In the genomic region with DNA sequence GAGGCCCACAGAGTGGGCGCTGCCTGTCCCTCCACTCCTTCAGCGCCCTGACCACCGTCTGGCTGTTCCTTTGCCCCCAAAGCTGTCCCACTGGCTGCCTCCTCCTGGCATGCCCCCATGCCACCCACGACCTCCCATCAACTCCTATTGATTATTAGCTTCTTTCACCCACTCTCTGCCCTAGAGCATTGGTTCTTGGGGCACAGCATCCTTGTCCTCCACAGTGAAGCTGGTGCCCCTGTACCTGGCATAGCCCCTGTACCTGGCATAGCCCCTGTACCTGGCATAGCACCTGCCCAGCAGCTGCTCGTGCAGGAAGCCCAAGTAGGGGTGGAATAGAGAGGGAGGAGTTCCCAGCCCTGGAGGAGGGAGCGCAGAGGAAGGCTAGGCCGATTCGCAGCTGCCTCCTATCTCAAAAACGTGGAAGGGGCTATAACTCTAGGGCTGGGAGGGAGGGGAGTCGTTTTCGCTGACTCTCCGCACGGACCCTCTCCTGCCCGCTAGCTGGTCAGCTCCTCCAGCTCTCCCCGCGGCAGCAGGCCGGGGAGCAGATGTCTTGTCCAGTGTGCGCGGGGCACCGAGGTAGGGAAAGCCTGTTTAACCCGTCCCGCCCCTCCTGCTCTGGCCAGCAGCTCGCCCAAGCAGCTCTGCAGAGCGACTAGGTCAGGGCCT, we compare ENCODE assay signal across 8 cellular contexts. TPM values are rescaled to one million over a fixed set of nuclear protein-coding genes. Genes with fewer than 3 reads are reported as not detected.
DNase-seq lines count a peak whose midpoint lies in the region; ATAC-seq and TF ChIP-seq lines count a peak whose summit lies in the region.

No MANE protein-coding gene starts in this region.

- peak overlapping the region; percentile 52 for H3K4me3 ChIP-seq in AG04449 (ENCODE audit: low read depth, low read length)
- no peak overlapping the region for H3K4me3 ChIP-seq in HEK293 (ENCODE audit: low read depth, low read length)
- H3K4me3 ChIP-seq in mucosa of rectum (ENCODE audit: low read length in 2 of 2) = peak overlapping the region; percentile 58 to 69

- no peak for TF ChIP-seq POLR2A in GM18505 (IDR thresholded peaks at IDR 0.05; ENCODE audit: borderline replicate concordance, extremely low read depth, insufficient read depth, insufficient read length)

- H3K36me3 Mint-ChIP-seq in MCF 10A (ENCODE audit: insufficient read depth, unreplicated experiment) = peaks cover 8% of the 10 kb centered on the region

- peak overlapping the region; percentile 55 for H3K4me3 Mint-ChIP-seq in MCF 10A (ENCODE audit: unreplicated experiment)

- no peak overlapping the region for H3K27ac Mint-ChIP-seq in MCF 10A (ENCODE audit: low read depth, unreplicated experiment)

- CTCF ChIA-PET in AG04449 (lab: Yijun Ruan, JAX) (interaction anchor here (0.8 to 8.3 kb wide), 5 partner anchors 11 to 265 kb away, joined by 3 to 59 read pairs (median 3); no protein-coding TSS in a partner anchor), HEK293 (lab: Yijun Ruan, JAX) (interaction anchor here (0.6 to 3.6 kb wide), 10 partner anchors 9 to 317 kb away, joined by 3 to 25 read pairs (median 3); no protein-coding TSS in a partner anchor), MCF 10A (lab: Yijun Ruan, JAX) (interaction anchor here (0.6 to 1.7 kb wide), 3 partner anchors 64 to 251 kb away, joined by 3 to 12 read pairs (median 4); no protein-coding TSS in a partner anchor)

- no peak for DNase-seq in AG04449 (ENCODE audit: low read depth, low spot score)
- no peak for DNase-seq in MCF 10A (ENCODE audit: unreplicated experiment)
- no peak for DNase-seq in posterior vena cava (ENCODE audit: low spot score)

- intact Hi-C loops in MCF 10A (cut with micrococcal nuclease) = loop anchor here (2.0 kb wide), 1 partner anchor 35 kb away; a partner anchor contains a TSS
- intact Hi-C loops in posterior vena cava (cut with DNase I) = no loop called here

- H3K9ac ChIP-seq in mucosa of rectum (ENCODE audit: low read depth in 1 of 2, low read length in 2 of 2) = peak overlapping the region; percentile 24 to 81

- H3K27ac ChIP-seq in HEK293 (ENCODE audit: extremely low read depth, low read depth, low read length) = peak overlapping the region; percentile 59; the same call in 1 of the 2 replicates
- H3K27ac ChIP-seq in mucosa of rectum (ENCODE audit: low read depth in 2 of 2, low read length in 2 of 2) = peak overlapping the region; percentile 84 to 87

- BruUV-seq in MCF 10A (replicated peaks; lab: Mats Ljungman, UMichigan) = no TSS peak

- no peaks in the 10 kb centered on the region for H3K27me3 ChIP-seq in mucosa of rectum (ENCODE audit: control insufficient read depth in 2 of 2, insufficient read depth in 2 of 2, low read length in 2 of 2)

- POLR2A ChIA-PET in AG04449 (lab: Yijun Ruan, JAX) (interaction anchor here (0.6 to 2.2 kb wide), 7 partner anchors 10 to 34 kb away, joined by 3 to 9 read pairs (median 5); a partner anchor contains a TSS), HEK293 (lab: Yijun Ruan, JAX) (interaction anchor here (0.6 to 4.4 kb wide), 15 partner anchors 10 to 295 kb away, joined by 3 to 42 read pairs (median 4); a partner anchor contains a TSS), MCF 10A (lab: Yijun Ruan, JAX) (interaction anchor here (1.0 to 2.4 kb wide), 9 partner anchors 9 to 279 kb away, joined by 3 to 14 read pairs (median 4); a partner anchor contains a TSS)

- peaks cover 14% of the 10 kb centered on the region for H3K4me1 ChIP-seq in HEK293 (ENCODE audit: control insufficient read depth, insufficient read depth, low read length)
- H3K4me1 ChIP-seq in mucosa of rectum (ENCODE audit: control insufficient read depth in 2 of 2, insufficient read depth in 2 of 2, low read length in 2 of 2) = peaks cover 40 to 42% of the 10 kb centered on the region in 2 donors

- no peaks in the 10 kb centered on the region for H3K27me3 Mint-ChIP-seq in MCF 10A (ENCODE audit: insufficient read depth, unreplicated experiment)

- no peak for TF ChIP-seq CTCF in AG04449 (IDR thresholded peaks at IDR 0.05; ENCODE audit: insufficient read depth, low read length, missing control alignments)
- TF ChIP-seq CTCF in HEK293 (tag by site-specific recombination; IDR thresholded peaks at IDR 0.05) = no peak
- no peak for TF ChIP-seq CTCF in MCF 10A (IDR thresholded peaks at IDR 0.05; ENCODE audit: unreplicated experiment)

- no peaks in the 10 kb centered on the region for H3K9me3 Mint-ChIP-seq in MCF 10A (ENCODE audit: unreplicated experiment)

- H3K36me3 ChIP-seq in HEK293 (ENCODE audit: control insufficient read depth in 2 of 2, insufficient read depth in 1 of 2, low read length in 2 of 2) (no peaks in the 10 kb centered on the region), mucosa of rectum (ENCODE audit: control insufficient read depth in 2 of 2, insufficient read depth in 2 of 2, low read length in 2 of 2) (no peaks in the 10 kb centered on the region)

- no peaks in the 10 kb centered on the region for H3K4me1 Mint-ChIP-seq in MCF 10A (ENCODE audit: insufficient read depth, unreplicated experiment)

- H3K9me3 ChIP-seq in HEK293 (ENCODE audit: control insufficient read depth, insufficient read depth, low read depth, low read length) (no peaks in the 10 kb centered on the region), mucosa of rectum (ENCODE audit: control insufficient read depth in 2 of 2, low read length in 2 of 2) (no peaks in the 10 kb centered on the region)

- ATAC-seq in GM18517 (IDR thresholded peaks at IDR 0.05; ENCODE audit: unreplicated experiment) = no peak
- ATAC-seq in GM21526 (IDR thresholded peaks at IDR 0.05; ENCODE audit: low FRiP score, unreplicated experiment) = no peak
- ATAC-seq in GM18505 (IDR thresholded peaks at IDR 0.05; ENCODE audit: unreplicated experiment) = no peak

TF ChIP-seq in HEK293, 187 proteins besides CTCF, POLR2A, EP300 and RAD21 (continues in another document):
- TF ChIP-seq ZNF366 (tag by site-specific recombination; conservative IDR thresholded peaks at IDR 0.05) = no peak
- TF ChIP-seq, protein P1, sequence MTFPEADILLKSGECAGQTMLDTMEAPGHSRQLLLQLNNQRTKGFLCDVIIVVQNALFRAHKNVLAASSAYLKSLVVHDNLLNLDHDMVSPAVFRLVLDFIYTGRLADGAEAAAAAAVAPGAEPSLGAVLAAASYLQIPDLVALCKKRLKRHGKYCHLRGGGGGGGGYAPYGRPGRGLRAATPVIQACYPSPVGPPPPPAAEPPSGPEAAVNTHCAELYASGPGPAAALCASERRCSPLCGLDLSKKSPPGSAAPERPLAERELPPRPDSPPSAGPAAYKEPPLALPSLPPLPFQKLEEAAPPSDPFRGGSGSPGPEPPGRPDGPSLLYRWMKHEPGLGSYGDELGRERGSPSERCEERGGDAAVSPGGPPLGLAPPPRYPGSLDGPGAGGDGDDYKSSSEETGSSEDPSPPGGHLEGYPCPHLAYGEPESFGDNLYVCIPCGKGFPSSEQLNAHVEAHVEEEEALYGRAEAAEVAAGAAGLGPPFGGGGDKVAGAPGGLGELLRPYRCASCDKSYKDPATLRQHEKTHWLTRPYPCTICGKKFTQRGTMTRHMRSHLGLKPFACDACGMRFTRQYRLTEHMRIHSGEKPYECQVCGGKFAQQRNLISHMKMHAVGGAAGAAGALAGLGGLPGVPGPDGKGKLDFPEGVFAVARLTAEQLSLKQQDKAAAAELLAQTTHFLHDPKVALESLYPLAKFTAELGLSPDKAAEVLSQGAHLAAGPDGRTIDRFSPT (tag by site-specific recombination; IDR thresholded peaks at IDR 0.05) = peak; percentile 79
- TF ChIP-seq HOXD13 (CRISPR knock-in tag; IDR thresholded peaks at IDR 0.05; ENCODE audit: borderline replicate concordance) = no peak
- no peak for TF ChIP-seq ZSCAN16 (tag by site-specific recombination; IDR thresholded peaks at IDR 0.05)
- TF ChIP-seq ZNF140 (tag by site-specific recombination; IDR thresholded peaks at IDR 0.05) = no peak
- no peak for TF ChIP-seq ZNF571 (tag by site-specific recombination; IDR thresholded peaks at IDR 0.05)
- TF ChIP-seq EGR2 (tag by site-specific recombination; IDR thresholded peaks at IDR 0.05; ENCODE audit: low read depth) = peak; percentile 67; the same call in 1 of the 2 replicates
- TF ChIP-seq, protein P2, sequence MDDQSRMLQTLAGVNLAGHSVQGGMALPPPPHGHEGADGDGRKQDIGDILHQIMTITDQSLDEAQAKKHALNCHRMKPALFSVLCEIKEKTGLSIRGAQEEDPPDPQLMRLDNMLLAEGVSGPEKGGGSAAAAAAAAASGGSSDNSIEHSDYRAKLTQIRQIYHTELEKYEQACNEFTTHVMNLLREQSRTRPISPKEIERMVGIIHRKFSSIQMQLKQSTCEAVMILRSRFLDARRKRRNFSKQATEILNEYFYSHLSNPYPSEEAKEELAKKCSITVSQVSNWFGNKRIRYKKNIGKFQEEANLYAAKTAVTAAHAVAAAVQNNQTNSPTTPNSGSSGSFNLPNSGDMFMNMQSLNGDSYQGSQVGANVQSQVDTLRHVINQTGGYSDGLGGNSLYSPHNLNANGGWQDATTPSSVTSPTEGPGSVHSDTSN (CRISPR knock-in tag; IDR thresholded peaks at IDR 0.05) = peak; percentile 8; the same call in 1 of the 2 replicates
- no peak for TF ChIP-seq ZNF629 (tag by site-specific recombination; IDR thresholded peaks at IDR 0.05)
- TF ChIP-seq ZNF350 (tag by site-specific recombination; IDR thresholded peaks at IDR 0.05) = no peak
- no peak for TF ChIP-seq ZNF701 (tag by site-specific recombination; IDR thresholded peaks at IDR 0.05)
- TF ChIP-seq, protein P3, sequence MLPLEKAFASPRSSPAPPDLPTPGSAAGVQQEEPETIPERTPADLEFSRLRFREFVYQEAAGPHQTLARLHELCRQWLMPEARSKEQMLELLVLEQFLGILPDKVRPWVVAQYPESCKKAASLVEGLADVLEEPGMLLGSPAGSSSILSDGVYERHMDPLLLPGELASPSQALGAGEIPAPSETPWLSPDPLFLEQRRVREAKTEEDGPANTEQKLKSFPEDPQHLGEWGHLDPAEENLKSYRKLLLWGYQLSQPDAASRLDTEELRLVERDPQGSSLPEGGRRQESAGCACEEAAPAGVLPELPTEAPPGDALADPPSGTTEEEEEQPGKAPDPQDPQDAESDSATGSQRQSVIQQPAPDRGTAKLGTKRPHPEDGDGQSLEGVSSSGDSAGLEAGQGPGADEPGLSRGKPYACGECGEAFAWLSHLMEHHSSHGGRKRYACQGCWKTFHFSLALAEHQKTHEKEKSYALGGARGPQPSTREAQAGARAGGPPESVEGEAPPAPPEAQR (tag by site-specific recombination; IDR thresholded peaks at IDR 0.05) = no peak
- no peak for TF ChIP-seq ZNF830 (tag by site-specific recombination; IDR thresholded peaks at IDR 0.05; ENCODE audit: low read depth)
- no peak for TF ChIP-seq ZNF561 (tag by site-specific recombination; IDR thresholded peaks at IDR 0.05; ENCODE audit: borderline replicate concordance)
- no peak for TF ChIP-seq ZBTB8A (tag by site-specific recombination; IDR thresholded peaks at IDR 0.05)
- TF ChIP-seq KLF10 (tag by site-specific recombination; IDR thresholded peaks at IDR 0.05) = no peak

RNA-seq across cellular contexts. Expression of a gene that starts 5.7 kb away (rescaled TPM):
- total RNA-seq in MCF 10A (2022) (1,056 and 1,461 TPM in 2 replicates), posterior vena cava (1,000 to 10,000 TPM; 1,410 to 1,809 TPM)

RNA-seq across cellular contexts. Expression of a gene that starts 9.9 kb away (rescaled TPM):
- 0.37 TPM in 1 of 2 replicates, not detected in the other for total RNA-seq in MCF 10A (2022)
- 1 to 10 TPM; 1.6 to 2.0 TPM for total RNA-seq in posterior vena cava

RNA-seq across cellular contexts. Expression of a gene that starts 33.9 kb away (rescaled TPM):
- 23.4 and 32.5 TPM in 2 replicates for total RNA-seq in MCF 10A (2022)
- total RNA-seq in posterior vena cava = 10 to 100 TPM; 18.9 TPM
